Comparison of ENCODE assay signal across 14 cellular contexts in the genomic region with DNA sequence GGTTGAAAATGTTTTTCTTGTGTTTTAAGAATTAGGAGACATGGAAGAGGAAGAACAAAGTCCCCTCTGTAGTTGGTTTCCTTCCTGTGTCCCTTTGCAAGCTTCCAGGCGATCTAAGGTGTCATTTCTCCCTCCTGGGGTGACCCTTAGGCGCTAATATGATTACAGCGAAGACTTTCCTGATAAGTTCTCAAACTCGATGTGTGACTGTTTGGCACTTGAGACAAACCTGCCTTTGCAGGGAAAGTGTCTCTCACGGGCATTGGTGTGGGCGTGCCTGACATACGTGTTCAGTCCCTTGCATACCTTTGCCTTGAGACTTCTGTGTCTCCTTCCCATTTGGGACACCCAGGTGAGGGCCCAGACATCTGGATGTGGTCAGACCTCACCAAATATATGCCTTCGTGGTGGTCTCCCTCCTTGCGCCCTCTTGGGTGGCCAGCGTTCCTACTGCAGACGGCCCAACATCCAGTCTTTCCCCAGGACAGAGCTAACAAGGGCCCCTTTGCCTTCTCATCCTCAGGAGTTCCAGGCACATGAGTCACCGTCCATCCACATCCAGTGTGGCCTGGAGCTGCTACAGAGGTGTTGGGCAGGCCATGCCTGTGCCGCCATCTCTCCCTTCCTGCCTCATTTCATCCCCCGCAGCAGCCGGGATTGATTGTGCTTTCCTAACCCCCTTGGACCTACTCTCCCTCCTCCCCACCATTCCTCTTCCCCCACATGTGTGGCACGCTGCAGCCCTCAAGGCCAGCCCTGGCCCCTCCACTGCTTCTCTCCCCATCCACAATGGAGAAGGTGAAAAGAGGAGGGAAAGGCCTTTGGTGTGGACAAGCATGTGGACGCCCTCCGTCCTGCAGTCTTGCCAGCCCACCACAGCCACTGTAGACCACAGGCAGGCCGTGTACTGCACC. TPM values are rescaled to one million over a fixed set of nuclear protein-coding genes. Genes with fewer than 3 reads are reported as not detected.
A peak's percentile ranks its signal among the peaks of the same experiment; 100 is the strongest.
DNase-seq lines count a peak whose midpoint lies in the region; ATAC-seq and TF ChIP-seq lines count a peak whose summit lies in the region.
"Had no signal": no experiment of that assay in that cellular context is flagged by ENCODE, and none has a peak within 500 bp of the region (broad histone marks: within the 10 kb centered on the region; RNA-seq: fewer than 3 reads in every experiment).

No MANE protein-coding gene starts in this region.

- no peaks in the 10 kb centered on the region for H3K27me3 ChIP-seq in endodermal cell (ENCODE audit: control insufficient read depth, insufficient read depth, low read length, poor library complexity, severe bottlenecking)
- H3K27me3 ChIP-seq in trophoblast cell (ENCODE audit: insufficient read depth, low read length): no peaks in the 10 kb centered on the region

- peak overlapping the region; percentile 29 for H2BK12ac ChIP-seq in trophoblast cell (ENCODE audit: low read length)

- H3K4me3 ChIP-seq in endodermal cell (ENCODE audit: low read length): no peak overlapping the region
- H3K4me3 ChIP-seq in trophoblast cell (ENCODE audit: low read depth, low read length): no peak overlapping the region
- H3K4me3 ChIP-seq: PC-9 had no signal

- H3K9me3 ChIP-seq in endodermal cell (ENCODE audit: control insufficient read depth, low read length): no peaks in the 10 kb centered on the region
- H3K9me3 ChIP-seq in trophoblast cell (ENCODE audit: insufficient read depth, low read depth, low read length): peaks cover 5% of the 10 kb centered on the region

- no peak for ATAC-seq in GM18867 (IDR thresholded peaks at IDR 0.05; ENCODE audit: unreplicated experiment)
- no peak for ATAC-seq in HG03469 (IDR thresholded peaks at IDR 0.05; ENCODE audit: unreplicated experiment)
- ATAC-seq in HG02938 (IDR thresholded peaks at IDR 0.05; ENCODE audit: unreplicated experiment): no peak
- ATAC-seq: natural killer cell treated with Interleukin-12 subunit alpha and Interleukin-12 subunit beta and Interleukin-15 and Interleukin-18, amount 100 ng/mL, for 72 hours had no signal

- DNase-seq in GM03348 (ENCODE audit: low spot score): peak; percentile 66
- DNase-seq in RKO (ENCODE audit: low spot score): peak; percentile 44
- peak; percentile 36 for DNase-seq in endodermal cell
- peak; percentile 64 to 80 for DNase-seq in trophoblast cell
- no peak for DNase-seq in DMS 273 (lab: John Stamatoyannopoulos, UW; ENCODE audit: unreplicated experiment)
- DNase-seq: activated naive CD8-positive, alpha-beta T cell treated with anti-CD3 and anti-CD28 coated beads for 36 hours; COR-L47; NCI-H1092; NCI-H345 had no signal

- WGBS in endodermal cell (ENCODE audit: insufficient coverage in 1 of 2, insufficient read length in 1 of 2), 2 experiments: 90 to 92% methylated on average over 13 to 19 of the region's 19 CpGs
- no CpG with 5 or more reads among the region's 19 CpGs for WGBS in trophoblast cell (ENCODE audit: extremely low coverage, insufficient coverage, insufficient read length)

- no peak overlapping the region for H3K4me2 ChIP-seq in trophoblast cell (ENCODE audit: low read length)
- H3K4me2 ChIP-seq: PC-9 had no signal

- peak overlapping the region; percentile 23 for H3K18ac ChIP-seq in trophoblast cell (ENCODE audit: low read length)

- H3K27ac ChIP-seq in endodermal cell (ENCODE audit: low read depth, low read length) (no peak overlapping the region), trophoblast cell (ENCODE audit: low read depth, low read length) (peak overlapping the region; percentile 57)
- H3K27ac ChIP-seq: PC-9 had no signal

- H4K8ac ChIP-seq in trophoblast cell (ENCODE audit: low read depth, low read length): no peak overlapping the region

- peaks cover 13% of the 10 kb centered on the region for H3K79me1 ChIP-seq in trophoblast cell (ENCODE audit: low read length)

- H2BK120ac ChIP-seq in trophoblast cell (ENCODE audit: insufficient read depth, low read length, poor library complexity): peak overlapping the region; percentile 23

- H3K23ac ChIP-seq in trophoblast cell (ENCODE audit: low read length): no peak overlapping the region

- H3K9ac ChIP-seq in endodermal cell (ENCODE audit: extremely low read depth, low read length, poor library complexity, severe bottlenecking) (no peak overlapping the region), trophoblast cell (ENCODE audit: low read length) (no peak overlapping the region)

- peak overlapping the region; percentile 0 for H3K14ac ChIP-seq in trophoblast cell (ENCODE audit: low read length)

- H3K4me1 ChIP-seq in endodermal cell (ENCODE audit: control insufficient read depth, insufficient read depth, low read length) (no peaks in the 10 kb centered on the region), trophoblast cell (ENCODE audit: control insufficient read depth in 1 of 2, insufficient read depth in 2 of 2, low read length in 2 of 2) (peaks cover 18 to 22% of the 10 kb centered on the region in 2 experiments)

- H3K27ac Mint-ChIP-seq in endodermal cell: peak overlapping the region; percentile 29
- H3K27ac Mint-ChIP-seq: activated naive CD8-positive, alpha-beta T cell treated with anti-CD3 and anti-CD28 coated beads for 36 hours; natural killer cell treated with Interleukin-12 subunit alpha and Interleukin-12 subunit beta and Interleukin-15 and Interleukin-18, amount 100 ng/mL, for 72 hours had no signal

- no peaks in the 10 kb centered on the region for H3K9me3 Mint-ChIP-seq in endodermal cell
- H3K9me3 Mint-ChIP-seq: activated naive CD8-positive, alpha-beta T cell treated with anti-CD3 and anti-CD28 coated beads for 36 hours; natural killer cell treated with Interleukin-12 subunit alpha and Interleukin-12 subunit beta and Interleukin-15 and Interleukin-18, amount 100 ng/mL, for 72 hours had no signal

- H3K4ac ChIP-seq in trophoblast cell (ENCODE audit: low read depth, low read length): peak overlapping the region; percentile 2

- TF ChIP-seq CTCF in endodermal cell (conservative IDR thresholded peaks at IDR 0.05): no peak

- H3K4me1 Mint-ChIP-seq in endodermal cell: peaks cover 8% of the 10 kb centered on the region

- H2BK5ac ChIP-seq in trophoblast cell (ENCODE audit: low read depth, low read length, poor library complexity): peak overlapping the region; percentile 23

- H3K36me3 Mint-ChIP-seq in endodermal cell (ENCODE audit: low read depth): peaks cover 60% of the 10 kb centered on the region

- peaks cover 15% of the 10 kb centered on the region for H3K79me2 ChIP-seq in trophoblast cell (ENCODE audit: control insufficient read depth, insufficient read depth, low read length, poor library complexity)

- H3K36me3 ChIP-seq in endodermal cell (ENCODE audit: control insufficient read depth, insufficient read depth, low read length) (peaks cover 64% of the 10 kb centered on the region), trophoblast cell (ENCODE audit: control insufficient read depth in 1 of 2, insufficient read depth in 2 of 2, low read length in 2 of 2) (peaks cover 45 to 52% of the 10 kb centered on the region in 2 experiments)

- no peak overlapping the region for H2AFZ ChIP-seq in trophoblast cell (ENCODE audit: insufficient read depth, low read length, poor library complexity)
- H2AFZ ChIP-seq: PC-9 had no signal

- peak overlapping the region; percentile 40 for H4K91ac ChIP-seq in trophoblast cell (ENCODE audit: low read depth, low read length)

- no peak overlapping the region for H3K4me3 Mint-ChIP-seq in endodermal cell
- H3K4me3 Mint-ChIP-seq: activated naive CD8-positive, alpha-beta T cell treated with anti-CD3 and anti-CD28 coated beads for 36 hours; natural killer cell treated with Interleukin-12 subunit alpha and Interleukin-12 subunit beta and Interleukin-15 and Interleukin-18, amount 100 ng/mL, for 72 hours had no signal

- no peaks in the 10 kb centered on the region for H3K27me3 Mint-ChIP-seq in endodermal cell (ENCODE audit: insufficient read depth)
- H3K27me3 Mint-ChIP-seq: activated naive CD8-positive, alpha-beta T cell treated with anti-CD3 and anti-CD28 coated beads for 36 hours; natural killer cell treated with Interleukin-12 subunit alpha and Interleukin-12 subunit beta and Interleukin-15 and Interleukin-18, amount 100 ng/mL, for 72 hours had no signal

- H2AK5ac ChIP-seq in trophoblast cell (ENCODE audit: low read length): peak overlapping the region; percentile 0

- H4K12ac ChIP-seq in trophoblast cell (ENCODE audit: low read depth, low read length): no peak overlapping the region

RNA-seq across cellular contexts. Expression of a gene that starts 3.1 kb away (rescaled TPM):
- 100 to 1,000 TPM; 161 to 168 TPM for total RNA-seq in endodermal cell
- 154 TPM for polyA plus RNA-seq in endodermal cell (2013, experiment 1 of 2)
- 159 TPM for polyA plus RNA-seq in endodermal cell (2013, experiment 2 of 2)
- polyA plus RNA-seq in trophoblast cell (2013): 156 and 161 TPM in 2 replicates

RNA-seq across cellular contexts. Expression of a gene that starts 31.0 kb away (rescaled TPM):
- 10 to 100 TPM; 76.0 to 84.0 TPM for total RNA-seq in endodermal cell
- 72.9 TPM for polyA plus RNA-seq in endodermal cell (2013, experiment 1 of 2)
- polyA plus RNA-seq in endodermal cell (2013, experiment 2 of 2): 64.3 TPM
- polyA plus RNA-seq in trophoblast cell (2013): 38.0 and 39.0 TPM in 2 replicates
